15 cellular contexts compared by ENCODE assay signal in genomic region chrX:153779891-153780677, GRCh38. TPM values are rescaled to one million over a fixed set of nuclear protein-coding genes. Genes with fewer than 3 reads are reported as not detected.
DNase-seq lines count a peak whose midpoint lies in the region; ATAC-seq and TF ChIP-seq lines count a peak whose summit lies in the region.
"Had no signal": no experiment of that assay in that cellular context is flagged by ENCODE, and none has a peak within 500 bp of the region (broad histone marks: within the 10 kb centered on the region; RNA-seq: fewer than 3 reads in every experiment).

No MANE protein-coding gene starts in this region.

- TF ChIP-seq CTCF in left ventricle myocardium inferior (IDR thresholded peaks at IDR 0.05; ENCODE audit: borderline replicate concordance), result no peak

- ATAC-seq in stimulated activated memory B cell treated with anti-CD40 and anti-IgM and Interleukin-4, amounts not matched to agents 10 μg/mL and 1 μg/mL and 100 μg/mL, for 72 hours, result no peak
- ATAC-seq in activated CD8-positive, alpha-beta memory T cell treated with anti-CD3 and anti-CD28 coated beads, Interleukin-2, amount 10 ng/mL, durations not matched to agents 7 days and 5 days, result no peak

- DNase-seq in NCI-H1092 treated with DMSO at 0.1 percent for 48 hours (lab: John Stamatoyannopoulos, UW), result peak; percentile 13
- no peak for DNase-seq in NCI-H1092 (lab: John Stamatoyannopoulos, UW)
- no peak for DNase-seq in SJCRH30
- DNase-seq in left ventricle myocardium inferior, result no peak
- no peak for DNase-seq in activated CD8-positive, alpha-beta memory T cell treated with anti-CD3 and anti-CD28 coated beads, Interleukin-2, amount 10 ng/mL, durations not matched to agents 7 days and 5 days
- no peak for DNase-seq in H7
- DNase-seq in NCI-H128 (lab: John Stamatoyannopoulos, UW; ENCODE audit: unreplicated experiment), result no peak
- DNase-seq: foreskin melanocyte, islet precursor cell, NCI-H187 treated with DMSO at 0.1 percent for 48 hours, spleen had no signal

- H3K4me1 Mint-ChIP-seq in stimulated activated memory B cell treated with anti-CD40 and anti-IgM and Interleukin-4, amounts not matched to agents 10 μg/mL and 1 μg/mL and 100 μg/mL, for 72 hours, result peaks cover 9% of the 10 kb centered on the region
- H3K4me1 Mint-ChIP-seq in activated CD8-positive, alpha-beta memory T cell treated with anti-CD3 and anti-CD28 coated beads, Interleukin-2, amount 10 ng/mL, durations not matched to agents 7 days and 5 days, result no peaks in the 10 kb centered on the region

- H3K4me3 Mint-ChIP-seq in stimulated activated memory B cell treated with anti-CD40 and anti-IgM and Interleukin-4, amounts not matched to agents 10 μg/mL and 1 μg/mL and 100 μg/mL, for 72 hours, result no peak overlapping the region
- no peak overlapping the region for H3K4me3 Mint-ChIP-seq in activated CD8-positive, alpha-beta memory T cell treated with anti-CD3 and anti-CD28 coated beads, Interleukin-2, amount 10 ng/mL, durations not matched to agents 7 days and 5 days

- no peaks in the 10 kb centered on the region; the same call in 1 of the 2 replicates for H3K36me3 ChIP-seq in SJCRH30
- peaks cover under 1% of the 10 kb centered on the region for H3K36me3 ChIP-seq in left ventricle myocardium inferior
- H3K36me3 ChIP-seq in H7 (replicated peaks; ENCODE audit: control insufficient read depth, insufficient read depth, low read length), result no peaks in the 10 kb centered on the region

- H3K4me1 ChIP-seq in SJCRH30 (peaks cover 10% of the 10 kb centered on the region; the same call in 1 of the 2 replicates), left ventricle myocardium inferior (peaks cover 27% of the 10 kb centered on the region)

- intact Hi-C loops in left ventricle myocardium inferior (cut with micrococcal nuclease), result no loop called here

- H3K4me3 ChIP-seq in SJCRH30 (peak overlapping the region; percentile 69), left ventricle myocardium inferior (peak overlapping the region; percentile 59), H7 (ENCODE audit: insufficient read depth, low read depth, low read length) (no peak overlapping the region)
- H3K4me3 ChIP-seq: spleen, upper lobe of left lung had no signal

- peaks cover 6% of the 10 kb centered on the region for H3K36me3 Mint-ChIP-seq in stimulated activated memory B cell treated with anti-CD40 and anti-IgM and Interleukin-4, amounts not matched to agents 10 μg/mL and 1 μg/mL and 100 μg/mL, for 72 hours
- no peaks in the 10 kb centered on the region for H3K36me3 Mint-ChIP-seq in activated CD8-positive, alpha-beta memory T cell treated with anti-CD3 and anti-CD28 coated beads, Interleukin-2, amount 10 ng/mL, durations not matched to agents 7 days and 5 days

- H3K27ac ChIP-seq in SJCRH30 (peak overlapping the region; percentile 96), left ventricle myocardium inferior (replicated peaks) (peak overlapping the region; percentile 85)
- H3K27ac ChIP-seq: spleen, upper lobe of left lung, VCaP had no signal

- no peaks in the 10 kb centered on the region for H3K9me3 Mint-ChIP-seq in stimulated activated memory B cell treated with anti-CD40 and anti-IgM and Interleukin-4, amounts not matched to agents 10 μg/mL and 1 μg/mL and 100 μg/mL, for 72 hours
- H3K9me3 Mint-ChIP-seq in activated CD8-positive, alpha-beta memory T cell treated with anti-CD3 and anti-CD28 coated beads, Interleukin-2, amount 10 ng/mL, durations not matched to agents 7 days and 5 days (ENCODE audit: low read depth), result no peaks in the 10 kb centered on the region
- H3K9me3 Mint-ChIP-seq: IgD-negative memory B cell had no signal

- peaks cover 15% of the 10 kb centered on the region for H3K27me3 Mint-ChIP-seq in stimulated activated memory B cell treated with anti-CD40 and anti-IgM and Interleukin-4, amounts not matched to agents 10 μg/mL and 1 μg/mL and 100 μg/mL, for 72 hours
- peaks cover 8% of the 10 kb centered on the region for H3K27me3 Mint-ChIP-seq in activated CD8-positive, alpha-beta memory T cell treated with anti-CD3 and anti-CD28 coated beads, Interleukin-2, amount 10 ng/mL, durations not matched to agents 7 days and 5 days

- no peaks in the 10 kb centered on the region for H3K27me3 ChIP-seq in SJCRH30
- no peaks in the 10 kb centered on the region for H3K27me3 ChIP-seq in left ventricle myocardium inferior (ENCODE audit: low read depth)
- H3K27me3 ChIP-seq in H7 (ENCODE audit: control insufficient read depth, insufficient read depth, low read length), result no peaks in the 10 kb centered on the region

- peak overlapping the region; percentile 42 for H3K27ac Mint-ChIP-seq in stimulated activated memory B cell treated with anti-CD40 and anti-IgM and Interleukin-4, amounts not matched to agents 10 μg/mL and 1 μg/mL and 100 μg/mL, for 72 hours
- no peak overlapping the region for H3K27ac Mint-ChIP-seq in activated CD8-positive, alpha-beta memory T cell treated with anti-CD3 and anti-CD28 coated beads, Interleukin-2, amount 10 ng/mL, durations not matched to agents 7 days and 5 days

- CTCF ChIA-PET in activated CD8-positive, alpha-beta memory T cell treated with anti-CD3 and anti-CD28 coated beads, Interleukin-2, amount 10 ng/mL, durations not matched to agents 7 days and 5 days (lab: Charles Lee), result interaction anchor here (0.6 kb wide), 1 partner anchor 225 kb away, joined by 3 read pairs; no protein-coding TSS in a partner anchor

- H3K9me3 ChIP-seq in SJCRH30 (replicated peaks) (no peaks in the 10 kb centered on the region), left ventricle myocardium inferior (replicated peaks) (no peaks in the 10 kb centered on the region)
- H3K9me3 ChIP-seq: spleen, upper lobe of left lung had no signal

RNA-seq across cellular contexts. Expression of gene SRPK3, which starts 0.8 kb away (rescaled TPM):
- 17.9 and 33.6 TPM in 2 replicates for total RNA-seq in SJCRH30 (2014; rRNA removed; shearing (Covaris generic))
- 52.8 TPM for total RNA-seq in left ventricle myocardium inferior
- total RNA-seq in activated CD8-positive, alpha-beta memory T cell treated with anti-CD3 and anti-CD28 coated beads, Interleukin-2, amount 10 ng/mL, durations not matched to agents 7 days and 5 days, result not detected
- not detected in 2 replicates for total RNA-seq in H7 (2014; rRNA removed; shearing (Covaris generic))
- total RNA-seq: spleen had no signal

RNA-seq across cellular contexts. Expression of gene IDH3G, which starts 14.1 kb away (rescaled TPM):
- 34.3 and 35.0 TPM in 2 replicates for total RNA-seq in SJCRH30 (2014; rRNA removed; shearing (Covaris generic))
- total RNA-seq in left ventricle myocardium inferior, result 72.5 TPM
- 10 to 100 TPM; 69.4 to 72.0 TPM for total RNA-seq in activated CD8-positive, alpha-beta memory T cell treated with anti-CD3 and anti-CD28 coated beads, Interleukin-2, amount 10 ng/mL, durations not matched to agents 7 days and 5 days
- total RNA-seq in H7 (2014; rRNA removed; shearing (Covaris generic)), result 63.3 and 76.2 TPM in 2 replicates

RNA-seq across cellular contexts. Expression of gene SSR4, which starts 14.4 kb away (rescaled TPM):
- total RNA-seq in SJCRH30 (2014; rRNA removed; shearing (Covaris generic)), result 131 and 177 TPM in 2 replicates
- 123 TPM for total RNA-seq in left ventricle myocardium inferior
- total RNA-seq in activated CD8-positive, alpha-beta memory T cell treated with anti-CD3 and anti-CD28 coated beads, Interleukin-2, amount 10 ng/mL, durations not matched to agents 7 days and 5 days, result 100 to 1,000 TPM; 190 to 191 TPM
- total RNA-seq in H7 (2014; rRNA removed; shearing (Covaris generic)), result 148 and 198 TPM in 2 replicates

RNA-seq across cellular contexts. Expression of gene PLXNB3, which starts 16.0 kb away (rescaled TPM):
- 2.0 and 3.7 TPM in 2 replicates for total RNA-seq in SJCRH30 (2014; rRNA removed; shearing (Covaris generic))
- 2.9 TPM for total RNA-seq in left ventricle myocardium inferior
- total RNA-seq in activated CD8-positive, alpha-beta memory T cell treated with anti-CD3 and anti-CD28 coated beads, Interleukin-2, amount 10 ng/mL, durations not matched to agents 7 days and 5 days, result under 1 TPM; 0.42 to 0.50 TPM
- total RNA-seq in H7 (2014; rRNA removed; shearing (Covaris generic)), result 0.07 TPM in 1 of 2 replicates, not detected in the other

RNA-seq across cellular contexts. Expression of gene PDZD4, which starts 50.3 kb away (rescaled TPM):
- total RNA-seq in SJCRH30 (2014; rRNA removed; shearing (Covaris generic)), result 7.1 and 9.1 TPM in 2 replicates
- 4.5 TPM for total RNA-seq in left ventricle myocardium inferior
- total RNA-seq in activated CD8-positive, alpha-beta memory T cell treated with anti-CD3 and anti-CD28 coated beads, Interleukin-2, amount 10 ng/mL, durations not matched to agents 7 days and 5 days, result under 1 TPM; 0.07 to 0.12 TPM
- total RNA-seq in H7 (2014; rRNA removed; shearing (Covaris generic)), result 73.0 and 76.3 TPM in 2 replicates

Comparison
In these comparisons a context has a peak if more than half of its experiments do, and no peak if none do; other contexts are left out.
1. RNA of gene SRPK3, which starts 0.8 kb away (total RNA-seq): 52.8 TPM in left ventricle myocardium inferior (single experiment) and 17.9 to 33.6 TPM in SJCRH30; not detected in activated CD8-positive, alpha-beta memory T cell treated with anti-CD3 and anti-CD28 coated beads, Interleukin-2, amount 10 ng/mL, durations not matched to agents 7 days and 5 days and not detected in H7; every median in the first group is over 10 times any median in the second.